ENCODE assay signal across 9 cellular contexts in the genomic region with DNA sequence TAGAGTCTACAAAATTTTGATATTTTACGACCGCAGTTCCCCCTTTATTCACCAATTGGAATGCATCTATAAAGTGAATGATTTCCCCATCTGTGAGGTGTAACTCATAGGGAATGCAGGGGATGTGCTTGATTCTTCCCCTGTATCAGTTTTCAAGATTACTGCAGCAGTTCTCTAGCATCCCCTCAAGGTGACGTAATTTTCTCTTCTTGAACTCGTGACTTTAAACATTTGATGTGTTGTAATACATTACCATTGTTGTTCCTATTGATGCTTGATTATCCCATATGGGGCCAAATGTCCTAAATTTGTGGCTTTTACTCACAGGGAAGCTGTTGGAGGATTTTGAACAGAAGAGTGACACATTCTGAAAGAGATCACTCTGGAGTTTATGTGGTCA.
"Had no signal": no experiment of that assay in that cellular context is flagged by ENCODE, and none has a peak within 500 bp of the region (broad histone marks: within the 10 kb centered on the region; RNA-seq: fewer than 3 reads in every experiment).

No MANE protein-coding gene starts in this region.

- H3K4me2 ChIP-seq: GM23338 had no signal

- H3K27ac Mint-ChIP-seq: GM23338, H9, HFFc6 had no signal

- H2AFZ ChIP-seq: GM23338 had no signal

- H3K4me3 ChIP-seq: GM23338 had no signal

- H3K27ac ChIP-seq: HL-60 had no signal

- H3K4me3 Mint-ChIP-seq: GM23338, H9, HFFc6 had no signal

- FAIRE-seq: H1, H54 had no signal

- ATAC-seq: GM23338 had no signal

- H3K9me3 Mint-ChIP-seq: GM23338, H9, HFFc6 had no signal

- DNase-seq: H9, HCEC 1CT, HFFc6, IMR-90, KBM-7 had no signal
